ENCODE assay signal across 11 cellular contexts in the genomic region with DNA sequence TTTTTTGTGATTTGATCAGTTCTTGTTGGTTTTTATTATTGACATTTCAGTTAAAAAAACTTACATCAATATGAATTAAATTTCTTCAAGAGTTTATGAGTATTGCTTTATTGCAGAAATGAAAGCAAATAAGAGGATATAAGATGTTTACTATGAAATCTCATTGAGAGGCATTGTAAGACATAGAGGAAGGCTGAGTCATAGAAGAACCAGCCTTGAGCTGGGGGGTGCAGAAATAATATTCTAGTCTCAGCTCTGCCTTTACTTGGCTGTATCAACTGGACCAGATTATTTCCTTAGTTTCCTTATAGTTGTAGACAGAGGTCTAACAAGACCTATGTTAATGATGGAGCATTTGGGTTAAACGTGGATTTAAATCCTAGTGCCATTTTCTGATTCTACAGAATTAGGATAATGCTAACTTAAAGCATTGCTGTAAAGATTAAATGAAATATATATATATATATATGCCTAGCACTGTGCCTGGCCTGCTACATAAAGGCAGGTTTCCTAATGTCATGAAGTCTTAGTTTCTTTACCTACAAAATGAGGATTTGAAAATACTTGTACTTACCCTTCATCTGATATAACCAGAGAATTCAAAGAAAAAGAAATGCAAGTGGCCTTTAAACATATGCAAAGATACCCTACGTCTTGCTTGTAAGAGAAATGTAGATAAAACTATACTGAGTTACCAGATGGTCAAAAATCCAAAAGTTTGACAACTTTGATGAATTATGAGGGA. TPM values are rescaled to one million over a fixed set of nuclear protein-coding genes. Genes with fewer than 3 reads are reported as not detected.
DNase-seq lines count a peak whose midpoint lies in the region; ATAC-seq, FAIRE-seq and TF ChIP-seq lines count a peak whose summit lies in the region.
"Had no signal": no experiment of that assay in that cellular context is flagged by ENCODE, and none has a peak within 500 bp of the region (broad histone marks: within the 10 kb centered on the region; RNA-seq: fewer than 3 reads in every experiment).

No MANE protein-coding gene starts in this region.

- H2AFZ ChIP-seq in mammary epithelial cell (ENCODE audit: low read depth, low read length) = no peak overlapping the region

- H3K4me2 ChIP-seq in mammary epithelial cell (ENCODE audit: insufficient read depth, low read depth, low read length) = no peak overlapping the region

- peaks cover 5% of the 10 kb centered on the region for H3K36me3 ChIP-seq in mammary epithelial cell (ENCODE audit: insufficient read depth, low read length)

- H3K9me3 ChIP-seq in mammary epithelial cell (replicated peaks; ENCODE audit: insufficient read depth, low read length) = no peaks in the 10 kb centered on the region

- H3K27ac ChIP-seq in mammary epithelial cell (ENCODE audit: insufficient read depth, low read depth, low read length) = no peak overlapping the region

- intact Hi-C loops in mammary epithelial cell (cut with micrococcal nuclease) = no loop called here

- FAIRE-seq in islet of Langerhans (lab: Jason Lieb, UNC) = peak; percentile 64
- FAIRE-seq: small intestine had no signal

- H3K79me2 ChIP-seq in mammary epithelial cell (ENCODE audit: insufficient read depth, low read length) = peaks cover 79% of the 10 kb centered on the region

- in situ Hi-C loops in mammary epithelial cell (cut with MboI; ENCODE audit: low sequenced_read_pairs in 2 of 2) = no loop called here

- CTCF ChIA-PET in mammary epithelial cell (lab: Charles Lee; ENCODE audit: low non-redundant PET) = interaction anchor here (0.7 kb wide), 1 partner anchor 21 kb away, joined by 3 read pairs; no protein-coding TSS in a partner anchor

- H3K9ac ChIP-seq in mammary epithelial cell (ENCODE audit: insufficient read depth, low read length) = no peak overlapping the region

- WGBS in mammary epithelial cell (ENCODE audit: low coverage, missing lambda C conversion rate) = 63% methylated on average over 2 of the region's 2 CpGs

- peaks cover 3% of the 10 kb centered on the region for H3K4me1 ChIP-seq in mammary epithelial cell (ENCODE audit: insufficient read depth, low read length)

- dilution Hi-C loops in mammary epithelial cell (cut with HindIII; ENCODE audit: low sequenced_read_pairs) = no loop called here

- peak; percentile 15 for DNase-seq in HT1080 (ENCODE audit: low read depth)
- DNase-seq in NCI-H510A treated with DMSO at 0.1 percent for 48 hours (lab: John Stamatoyannopoulos, UW) = no peak
- DNase-seq in mammary epithelial cell = no peak
- DNase-seq in kidney glomerular epithelial cell (lab: John Stamatoyannopoulos, UW) = no peak
- no peak for DNase-seq in SW480 (ENCODE audit: low spot score)
- DNase-seq: activated CD8-positive, alpha-beta memory T cell treated with anti-CD3 and anti-CD28 coated beads, Interleukin-2, amount 50 U/mL, for 4 hours; effector memory CD8-positive, alpha-beta T cell; small intestine had no signal

- TF ChIP-seq CTCF in mammary epithelial cell (conservative IDR thresholded peaks at IDR 0.05 in 1 of 2, IDR thresholded peaks at IDR 0.05 in 1 of 2; ENCODE audit: extremely low read depth in 1 of 2, insufficient read depth in 1 of 2, low read depth in 1 of 2, low read length in 2 of 2) = no peak

- ATAC-seq in GM18517 (IDR thresholded peaks at IDR 0.05; ENCODE audit: unreplicated experiment) = peak; percentile 85
- ATAC-seq in GM21723 (IDR thresholded peaks at IDR 0.05; ENCODE audit: unreplicated experiment) = peak; percentile 79
- ATAC-seq: effector memory CD8-positive, alpha-beta T cell had no signal

- H3K4me3 ChIP-seq in mammary epithelial cell (replicated peaks in 1 of 3; ENCODE audit: insufficient read depth in 1 of 3, low read depth in 2 of 3, low read length in 3 of 3) = no peak overlapping the region

- no TSS peak for BruUV-seq in mammary epithelial cell (replicated peaks; lab: Mats Ljungman, UMichigan)

- no peaks in the 10 kb centered on the region for H3K27me3 ChIP-seq in mammary epithelial cell (ENCODE audit: insufficient read depth, low read length)

- peaks cover 2% of the 10 kb centered on the region for H4K20me1 ChIP-seq in mammary epithelial cell (ENCODE audit: insufficient read depth, low read length)

RNA-seq across cellular contexts. Expression of a gene that starts 7.3 kb away (rescaled TPM):
- 9.9 and 14.0 TPM in 2 replicates for total RNA-seq in HT1080 (2014; rRNA removed; shearing (Covaris generic))
- polyA plus RNA-seq in HT1080 (2015; cell fraction: cytosol; rRNA removed) = 20.6 and 23.4 TPM in 2 replicates
- polyA plus RNA-seq in HT1080 (2015; cell fraction: nucleus; rRNA removed) = 19.7 and 21.2 TPM in 2 replicates
- total RNA-seq in mammary epithelial cell = 10 to 100 TPM in 1 of 2 donors, 1 to 10 TPM in 1; 7.0 to 29.0 TPM
- 4.0 TPM for polyA plus RNA-seq in mammary epithelial cell
- polyA minus RNA-seq in mammary epithelial cell = 1.9 TPM
